17 cellular contexts compared by ENCODE assay signal in genomic region chr3:43693594-43693993, GRCh38. TPM values are rescaled to one million over a fixed set of nuclear protein-coding genes. Genes with fewer than 3 reads are reported as not detected.
DNase-seq lines count a peak whose midpoint lies in the region; ATAC-seq and TF ChIP-seq lines count a peak whose summit lies in the region.
"Had no signal": no experiment of that assay in that cellular context is flagged by ENCODE, and none has a peak within 500 bp of the region (broad histone marks: within the 10 kb centered on the region; RNA-seq: fewer than 3 reads in every experiment).

No MANE protein-coding gene starts in this region.

- H3K4me3 ChIP-seq in breast epithelium = no peak overlapping the region
- no peak overlapping the region for H3K4me3 ChIP-seq in hepatocyte
- H3K4me3 ChIP-seq in vagina = peak overlapping the region in 1 of 2 donors; percentile 9
- H3K4me3 ChIP-seq: colonic mucosa, HAP-1, lower lobe of right lung had no signal

- 23% methylated on average over 1 of the region's 1 CpG for WGBS in hepatocyte (ENCODE audit: low lambda C conversion rate, missing lambda C conversion rate)

- DNase-seq in MCF 10A (ENCODE audit: unreplicated experiment) (peak; percentile 55), breast epithelium (ENCODE audit: low spot score in 2 of 2) (no peak), activated B cell treated with CpG ODN at 0.5 μM for 24 hours (no peak), hepatocyte (ENCODE audit: low spot score) (no peak), vagina (ENCODE audit: extremely low spot score in 2 of 2) (no peak), GOT3 (lab: John Stamatoyannopoulos, UW) (no peak), sciatic nerve (ENCODE audit: low spot score) (no peak), posterior cingulate gyrus (no peak)
- DNase-seq: activated CD4-positive, CD25-positive, alpha-beta regulatory T cell treated with anti-CD3 and anti-CD28 coated beads, Interleukin-2, amount 50 U/mL, for 72 hours; activated T-cell treated with anti-CD3 and anti-CD28 coated beads, Interleukin-2, amount 50 U/mL, for 4 hours; anterior cingulate cortex; colonic mucosa; lower lobe of right lung; NCI-H187; NCI-H526; T-cell had no signal

- POLR2A ChIA-PET in MCF 10A (lab: Yijun Ruan, JAX) = interaction anchor here (0.6 to 14.1 kb wide), 8 partner anchors 9 to 1048 kb away, joined by 3 to 320 read pairs (median 4); partner anchors contain the start of gene ANO10
- POLR2A ChIA-PET in activated B cell treated with CpG ODN at 0.5 μM for 24 hours (lab: Charles Lee) = no interaction called here

- H3K27me3 ChIP-seq in breast epithelium = no peaks in the 10 kb centered on the region
- no peaks in the 10 kb centered on the region for H3K27me3 ChIP-seq in hepatocyte
- no peaks in the 10 kb centered on the region for H3K27me3 ChIP-seq in vagina
- H3K27me3 ChIP-seq: colonic mucosa had no signal

- TF ChIP-seq CTCF in MCF 10A (IDR thresholded peaks at IDR 0.05; ENCODE audit: unreplicated experiment) = no peak
- no peak for TF ChIP-seq CTCF in breast epithelium (IDR thresholded peaks at IDR 0.05)
- TF ChIP-seq CTCF in activated B cell treated with CpG ODN at 0.5 μM for 24 hours (IDR thresholded peaks at IDR 0.05) = no peak
- no peak for TF ChIP-seq CTCF in hepatocyte (IDR thresholded peaks at IDR 0.05; ENCODE audit: poor library complexity)
- no peak for TF ChIP-seq CTCF in vagina (IDR thresholded peaks at IDR 0.05)

- no peaks in the 10 kb centered on the region for H3K9me3 ChIP-seq in breast epithelium
- no peaks in the 10 kb centered on the region for H3K9me3 ChIP-seq in hepatocyte (ENCODE audit: low read depth)
- H3K9me3 ChIP-seq in vagina = no peaks in the 10 kb centered on the region
- H3K9me3 ChIP-seq: colonic mucosa, HAP-1, lower lobe of right lung had no signal

- no peak for TF ChIP-seq POLR2A in breast epithelium (IDR thresholded peaks at IDR 0.05)
- no peak for TF ChIP-seq POLR2A in vagina (IDR thresholded peaks at IDR 0.05)

- H3K9me3 Mint-ChIP-seq in MCF 10A (ENCODE audit: unreplicated experiment) (no peaks in the 10 kb centered on the region), activated B cell treated with CpG ODN at 0.5 μM for 24 hours (no peaks in the 10 kb centered on the region)
- H3K9me3 Mint-ChIP-seq: activated T-cell treated with anti-CD3 and anti-CD28 coated beads, Interleukin-2, amount 50 U/mL, for 4 hours; T-cell had no signal

- peak overlapping the region; percentile 90 for H3K4me3 Mint-ChIP-seq in MCF 10A (ENCODE audit: unreplicated experiment)
- peak overlapping the region; percentile 39 for H3K4me3 Mint-ChIP-seq in activated B cell treated with CpG ODN at 0.5 μM for 24 hours
- H3K4me3 Mint-ChIP-seq: activated T-cell treated with anti-CD3 and anti-CD28 coated beads, Interleukin-2, amount 50 U/mL, for 4 hours; T-cell had no signal

- CTCF ChIA-PET in MCF 10A (lab: Yijun Ruan, JAX) (interaction anchor here (0.6 to 3.1 kb wide), 4 partner anchors 12 to 459 kb away, joined by 3 to 17 read pairs (median 6); no protein-coding TSS in a partner anchor), activated B cell treated with CpG ODN at 0.5 μM for 24 hours (lab: Charles Lee) (no interaction called here)

- H3K36me3 ChIP-seq in breast epithelium (no peaks in the 10 kb centered on the region), hepatocyte (replicated peaks; ENCODE audit: insufficient read depth, low read depth) (no peaks in the 10 kb centered on the region), vagina (no peaks in the 10 kb centered on the region)
- H3K36me3 ChIP-seq: colonic mucosa, HAP-1, lower lobe of right lung had no signal

- no peaks in the 10 kb centered on the region for H3K9me2 ChIP-seq in hepatocyte (replicated peaks; ENCODE audit: insufficient read depth)

- no peaks in the 10 kb centered on the region for H4K20me1 ChIP-seq in hepatocyte (ENCODE audit: insufficient read depth, poor library complexity, severe bottlenecking)

- peaks cover 61% of the 10 kb centered on the region for H3K79me2 ChIP-seq in hepatocyte

- ATAC-seq in activated B cell treated with CpG ODN at 0.5 μM for 24 hours (ENCODE audit: low read depth) (no peak), sciatic nerve (no peak)
- ATAC-seq: activated T-cell treated with anti-CD3 and anti-CD28 coated beads, Interleukin-2, amount 50 U/mL, for 4 hours; lower lobe of right lung; T-cell had no signal

- peak overlapping the region; percentile 89 for H3K4me2 ChIP-seq in hepatocyte

- intact Hi-C loops in MCF 10A (cut with micrococcal nuclease) (loop anchor here (5.0 to 10.0 kb wide), 2 partner anchors 161 to 504 kb away; no protein-coding TSS in a partner anchor), breast epithelium (cut with DNase I; ENCODE audit: low total_unique reads) (no loop called here), activated B cell treated with CpG ODN at 0.5 μM for 24 hours (cut with micrococcal nuclease) (loop anchor here (5.0 to 10.0 kb wide), 5 partner anchors 504 to 1284 kb away; partner anchors contain the start of genes CCDC13, EXOSC7, TMEM42 and ZDHHC3), vagina (cut with DNase I) (loop anchor here (5.0 kb wide), 1 partner anchor 74 kb away; no protein-coding TSS in a partner anchor), sciatic nerve (cut with DNase I) (no loop called here), posterior cingulate gyrus (cut with DNase I) (no loop called here)

- H3K4me1 Mint-ChIP-seq in MCF 10A (ENCODE audit: insufficient read depth, unreplicated experiment) = peaks cover 69% of the 10 kb centered on the region
- H3K4me1 Mint-ChIP-seq in activated B cell treated with CpG ODN at 0.5 μM for 24 hours = peaks cover 31% of the 10 kb centered on the region

- H3K27ac Mint-ChIP-seq in MCF 10A (ENCODE audit: low read depth, unreplicated experiment) (peak overlapping the region; percentile 88), activated B cell treated with CpG ODN at 0.5 μM for 24 hours (no peak overlapping the region)
- H3K27ac Mint-ChIP-seq: T-cell had no signal

- H2AFZ ChIP-seq in hepatocyte = no peak overlapping the region

- H3K4me1 ChIP-seq in breast epithelium (peaks cover 0 to 7% of the 10 kb centered on the region in 2 donors), hepatocyte (ENCODE audit: insufficient read depth) (peaks cover 38% of the 10 kb centered on the region), vagina (peaks cover 45% of the 10 kb centered on the region)

- peak overlapping the region in 1 of 2 donors; percentile 95 for H3K27ac ChIP-seq in breast epithelium
- peak overlapping the region; percentile 98 for H3K27ac ChIP-seq in hepatocyte
- peak overlapping the region; percentile 39 for H3K27ac ChIP-seq in vagina
- H3K27ac ChIP-seq: colonic mucosa had no signal

- no peaks in the 10 kb centered on the region for H3K27me3 Mint-ChIP-seq in MCF 10A (ENCODE audit: insufficient read depth, unreplicated experiment)
- H3K27me3 Mint-ChIP-seq in activated B cell treated with CpG ODN at 0.5 μM for 24 hours = no peaks in the 10 kb centered on the region
- H3K27me3 Mint-ChIP-seq: T-cell had no signal

- H3K36me3 Mint-ChIP-seq in MCF 10A (ENCODE audit: insufficient read depth, unreplicated experiment) = peaks cover 5% of the 10 kb centered on the region
- H3K36me3 Mint-ChIP-seq in activated B cell treated with CpG ODN at 0.5 μM for 24 hours (ENCODE audit: low read depth) = no peaks in the 10 kb centered on the region
- H3K36me3 Mint-ChIP-seq: T-cell had no signal

- BruUV-seq in MCF 10A (replicated peaks; lab: Mats Ljungman, UMichigan) = no TSS peak

RNA-seq across cellular contexts. Expression of gene ABHD5, which starts 2.9 kb away (rescaled TPM):
- 30.3 and 32.6 TPM in 2 replicates for total RNA-seq in MCF 10A (2022)
- total RNA-seq in breast epithelium = 10 to 100 TPM; 40.0 to 99.9 (median 47.9) TPM
- total RNA-seq in activated B cell treated with CpG ODN at 0.5 μM for 24 hours = 6.0 and 8.0 TPM in 2 replicates
- 26.6 and 29.9 TPM in 2 replicates for total RNA-seq in hepatocyte
- polyA plus RNA-seq in hepatocyte = 14.3 and 25.1 TPM in 2 replicates
- total RNA-seq in vagina = 34.1 TPM
- 18.1 TPM for total RNA-seq in sciatic nerve

Comparison
In these comparisons a context has a peak if more than half of its experiments do, and no peak if none do; other contexts are left out.
1. intact Hi-C loops: an anchor here in MCF 10A (5.0 to 10.0 kb wide), activated B cell treated with CpG ODN at 0.5 μM for 24 hours (5.0 to 10.0 kb wide) and vagina (5.0 kb wide); none called in breast epithelium, sciatic nerve and posterior cingulate gyrus.